ENCODE assay signal across 14 cellular contexts in the genomic region with DNA sequence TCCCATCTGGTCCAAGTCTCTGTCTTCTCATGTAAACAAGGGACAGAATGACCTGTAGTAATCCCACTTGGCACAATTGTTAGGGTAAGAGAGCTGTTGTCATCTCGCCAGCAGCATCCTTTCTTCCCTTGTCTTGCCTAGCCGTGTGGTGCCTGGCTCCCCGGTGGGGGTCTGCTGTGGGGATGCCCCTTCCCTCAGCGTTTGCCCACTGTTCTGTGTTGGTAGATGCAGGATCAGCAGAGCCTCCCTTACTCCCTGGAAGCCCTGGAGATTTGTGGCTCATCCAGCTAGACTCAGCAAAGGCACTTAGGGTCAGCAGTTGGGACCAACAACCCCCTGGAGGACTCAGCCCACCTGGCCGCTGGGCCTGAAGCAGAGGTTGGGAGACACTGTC. TPM values are rescaled to one million over a fixed set of nuclear protein-coding genes. Genes with fewer than 3 reads are reported as not detected.
DNase-seq lines count a peak whose midpoint lies in the region; TF ChIP-seq lines count a peak whose summit lies in the region.
"Had no signal": no experiment of that assay in that cellular context is flagged by ENCODE, and none has a peak within 500 bp of the region (broad histone marks: within the 10 kb centered on the region; RNA-seq: fewer than 3 reads in every experiment).

No MANE protein-coding gene starts in this region.

- H4K20me1 ChIP-seq in BLaER1 treated with 17β-estradiol and CSF1 and Interleukin-3, amounts not matched to agents 10 nM and 100 nM: peaks cover 61 to 100% (median 97%) of the 10 kb centered on the region in 11 experiments
- H4K20me1 ChIP-seq in PC-9 (ENCODE audit: insufficient read depth): peaks cover 96% of the 10 kb centered on the region

- DNase-seq in RWPE1 (ENCODE audit: low spot score): no peak
- no peak for DNase-seq in superior temporal gyrus (ENCODE audit: extremely low spot score)
- DNase-seq in amniotic stem cell (lab: John Stamatoyannopoulos, UW): no peak
- no peak for DNase-seq in T-helper 2 cell treated with Interferon-gamma antibody and Interleukin-4, amounts not matched to agents 5 μg/mL and 100 μg/mL, for 36 hours (ENCODE audit: low spot score)
- DNase-seq in PC-9: no peak
- DNase-seq: activated CD8-positive, alpha-beta memory T cell treated with anti-CD3 and anti-CD28 coated beads, Interleukin-2, amount 50 U/mL, for 4 hours; effector memory CD8-positive, alpha-beta T cell; NCI-H1105; NCI-H524; retina had no signal

- TF ChIP-seq CTCF in RWPE1 (conservative IDR thresholded peaks at IDR 0.05; ENCODE audit: low read depth) (no peak), PC-9 (conservative IDR thresholded peaks at IDR 0.05) (no peak)

- no TSS peak for BruUV-seq in PC-9 (replicated peaks; lab: Mats Ljungman, UMichigan)

- H3K9me2 ChIP-seq in PC-9 (ENCODE audit: insufficient read depth): no peaks in the 10 kb centered on the region

- no peak overlapping the region for H3K4me3 ChIP-seq in BLaER1 treated with 17β-estradiol and CSF1 and Interleukin-3, amounts not matched to agents 10 nM and 100 nM
- H3K4me3 ChIP-seq in iPS-20b (ENCODE audit: low read length): peak overlapping the region; percentile 43; the same call in 1 of the 2 replicates
- no peak overlapping the region for H3K4me3 ChIP-seq in skeletal muscle tissue (ENCODE audit: low read length in 3 of 3)
- no peak overlapping the region for H3K4me3 ChIP-seq in PC-9
- H3K4me3 ChIP-seq: lung had no signal

- H3K36me3 Mint-ChIP-seq in T-helper 2 cell treated with Interferon-gamma antibody and Interleukin-4, amounts not matched to agents 5 μg/mL and 100 μg/mL, for 36 hours (ENCODE audit: low read depth): no peaks in the 10 kb centered on the region

- H3K4me3 Mint-ChIP-seq in T-helper 2 cell treated with Interferon-gamma antibody and Interleukin-4, amounts not matched to agents 5 μg/mL and 100 μg/mL, for 36 hours: no peak overlapping the region
- H3K4me3 Mint-ChIP-seq: effector memory CD8-positive, alpha-beta T cell had no signal

- peaks cover 94% of the 10 kb centered on the region for H3K79me2 ChIP-seq in PC-9 (ENCODE audit: low read depth)

- H3K27me3 Mint-ChIP-seq in T-helper 2 cell treated with Interferon-gamma antibody and Interleukin-4, amounts not matched to agents 5 μg/mL and 100 μg/mL, for 36 hours (ENCODE audit: low read depth): no peaks in the 10 kb centered on the region
- H3K27me3 Mint-ChIP-seq: effector memory CD8-positive, alpha-beta T cell had no signal

- no peaks in the 10 kb centered on the region for H3K27me3 ChIP-seq in BLaER1 treated with 17β-estradiol and CSF1 and Interleukin-3, amounts not matched to agents 10 nM and 100 nM
- no peaks in the 10 kb centered on the region for H3K27me3 ChIP-seq in iPS-20b (ENCODE audit: insufficient read depth, low read length)
- no peaks in the 10 kb centered on the region for H3K27me3 ChIP-seq in skeletal muscle tissue (ENCODE audit: control insufficient read depth in 3 of 3, insufficient read depth in 3 of 3, low read length in 3 of 3)
- no peaks in the 10 kb centered on the region for H3K27me3 ChIP-seq in PC-9 (ENCODE audit: insufficient read depth, low read depth)

- peak overlapping the region in 8 of 11 experiments; percentile 3 to 82 (median 38); a peak in 10 of 22 replicates for H3K9ac ChIP-seq in BLaER1 treated with 17β-estradiol and CSF1 and Interleukin-3, amounts not matched to agents 10 nM and 100 nM
- H3K9ac ChIP-seq in iPS-20b (ENCODE audit: low read depth, low read length) (peak overlapping the region; percentile 6; the same call in 1 of the 2 replicates), skeletal muscle tissue (ENCODE audit: low read depth in 1 of 3, low read length in 3 of 3) (peak overlapping the region; percentile 4 to 68 (median 33))

- H3K36me3 ChIP-seq in BLaER1 treated with 17β-estradiol and CSF1 and Interleukin-3, amounts not matched to agents 10 nM and 100 nM: peaks cover 0 to 23% (median 14%) of the 10 kb centered on the region in 11 experiments; a peak in 11 of 22 replicates
- H3K36me3 ChIP-seq in iPS-20b (ENCODE audit: insufficient read depth, low read depth, low read length): no peaks in the 10 kb centered on the region
- peaks cover 0 to 8% (median 0%) of the 10 kb centered on the region in 3 donors for H3K36me3 ChIP-seq in skeletal muscle tissue (ENCODE audit: control insufficient read depth in 3 of 3, insufficient read depth in 3 of 3, low read length in 3 of 3)
- H3K36me3 ChIP-seq in PC-9 (ENCODE audit: low read depth): no peaks in the 10 kb centered on the region

- H2AFZ ChIP-seq in PC-9: no peak overlapping the region

- no peaks in the 10 kb centered on the region; the same call in 1 of the 2 replicates for H3F3A ChIP-seq in PC-9 (ENCODE audit: insufficient read depth, low read depth)

- POLR2A ChIA-PET in RWPE1 (lab: Yijun Ruan, JAX; ENCODE audit: low non-redundant PET) (no interaction called here), PC-9 (lab: Charles Lee; ENCODE audit: unreplicated experiment) (no interaction called here)

- peak overlapping the region in 4 of 11 experiments; percentile 22 to 89 (median 88); a peak in 5 of 22 replicates for H3K27ac ChIP-seq in BLaER1 treated with 17β-estradiol and CSF1 and Interleukin-3, amounts not matched to agents 10 nM and 100 nM
- H3K27ac ChIP-seq in RWPE1: peak overlapping the region; percentile 40
- H3K27ac ChIP-seq in iPS-20b (ENCODE audit: low read length): peak overlapping the region; percentile 42
- peak overlapping the region; percentile 80 for H3K27ac ChIP-seq in skeletal muscle tissue (ENCODE audit: low read depth, low read length)
- H3K27ac ChIP-seq in PC-9: no peak overlapping the region

- CTCF ChIA-PET in RWPE1 (lab: Yijun Ruan, JAX) (no interaction called here), PC-9 (lab: Charles Lee) (interaction anchor here (0.6 kb wide), 1 partner anchor 22 kb away, joined by 3 read pairs; no protein-coding TSS in a partner anchor)

- peaks cover 0 to 9% (median 0%) of the 10 kb centered on the region in 11 experiments; a peak in 6 of 22 replicates for H3K9me3 ChIP-seq in BLaER1 treated with 17β-estradiol and CSF1 and Interleukin-3, amounts not matched to agents 10 nM and 100 nM (replicated peaks in 1 of 11)
- H3K9me3 ChIP-seq in iPS-20b (ENCODE audit: insufficient read depth, low read depth, low read length): no peaks in the 10 kb centered on the region
- no peaks in the 10 kb centered on the region for H3K9me3 ChIP-seq in skeletal muscle tissue (ENCODE audit: control insufficient read depth in 3 of 3, low read length in 3 of 3)
- no peaks in the 10 kb centered on the region for H3K9me3 ChIP-seq in PC-9 (ENCODE audit: insufficient read depth, low read depth)

- H3K4me1 ChIP-seq in BLaER1 treated with 17β-estradiol and CSF1 and Interleukin-3, amounts not matched to agents 10 nM and 100 nM: peaks cover 60 to 96% (median 89%) of the 10 kb centered on the region in 10 experiments
- peaks cover 39% of the 10 kb centered on the region for H3K4me1 ChIP-seq in iPS-20b (ENCODE audit: insufficient read depth, low read length)
- peaks cover 51 to 68% (median 62%) of the 10 kb centered on the region in 3 donors for H3K4me1 ChIP-seq in skeletal muscle tissue (ENCODE audit: control insufficient read depth in 3 of 3, insufficient read depth in 3 of 3, low read length in 3 of 3)
- no peaks in the 10 kb centered on the region for H3K4me1 ChIP-seq in PC-9 (replicated peaks; ENCODE audit: insufficient read depth)

- peaks cover 7% of the 10 kb centered on the region for H3K4me1 Mint-ChIP-seq in T-helper 2 cell treated with Interferon-gamma antibody and Interleukin-4, amounts not matched to agents 5 μg/mL and 100 μg/mL, for 36 hours (ENCODE audit: low read depth)

- peak overlapping the region; percentile 67 to 99 (median 85) for H3K4me2 ChIP-seq in BLaER1 treated with 17β-estradiol and CSF1 and Interleukin-3, amounts not matched to agents 10 nM and 100 nM
- H3K4me2 ChIP-seq in PC-9: no peak overlapping the region

- no peaks in the 10 kb centered on the region for H3K9me3 Mint-ChIP-seq in T-helper 2 cell treated with Interferon-gamma antibody and Interleukin-4, amounts not matched to agents 5 μg/mL and 100 μg/mL, for 36 hours
- H3K9me3 Mint-ChIP-seq: effector memory CD8-positive, alpha-beta T cell had no signal

- intact Hi-C loops in PC-9 (cut with micrococcal nuclease; ENCODE audit: unreplicated experiment): no loop called here

- no peak overlapping the region for H3K27ac Mint-ChIP-seq in T-helper 2 cell treated with Interferon-gamma antibody and Interleukin-4, amounts not matched to agents 5 μg/mL and 100 μg/mL, for 36 hours

RNA-seq across cellular contexts. Expression of gene ACO2, which starts 13.0 kb away (rescaled TPM):
- total RNA-seq in skeletal muscle tissue (110 TPM), PC-9 (2021) (76.7 and 80.0 TPM in 2 replicates)

RNA-seq across cellular contexts. Expression of gene PHF5A, which starts 13.4 kb away (rescaled TPM):
- total RNA-seq in skeletal muscle tissue (43.8 TPM), PC-9 (2021) (49.1 and 62.9 TPM in 2 replicates)

RNA-seq across cellular contexts. Expression of gene TOB2, which starts 35.3 kb away (rescaled TPM):
- total RNA-seq in skeletal muscle tissue (15.1 TPM), PC-9 (2021) (50.0 and 57.4 TPM in 2 replicates)
